1 cellular context compared by ENCODE assay signal in the genomic region with DNA sequence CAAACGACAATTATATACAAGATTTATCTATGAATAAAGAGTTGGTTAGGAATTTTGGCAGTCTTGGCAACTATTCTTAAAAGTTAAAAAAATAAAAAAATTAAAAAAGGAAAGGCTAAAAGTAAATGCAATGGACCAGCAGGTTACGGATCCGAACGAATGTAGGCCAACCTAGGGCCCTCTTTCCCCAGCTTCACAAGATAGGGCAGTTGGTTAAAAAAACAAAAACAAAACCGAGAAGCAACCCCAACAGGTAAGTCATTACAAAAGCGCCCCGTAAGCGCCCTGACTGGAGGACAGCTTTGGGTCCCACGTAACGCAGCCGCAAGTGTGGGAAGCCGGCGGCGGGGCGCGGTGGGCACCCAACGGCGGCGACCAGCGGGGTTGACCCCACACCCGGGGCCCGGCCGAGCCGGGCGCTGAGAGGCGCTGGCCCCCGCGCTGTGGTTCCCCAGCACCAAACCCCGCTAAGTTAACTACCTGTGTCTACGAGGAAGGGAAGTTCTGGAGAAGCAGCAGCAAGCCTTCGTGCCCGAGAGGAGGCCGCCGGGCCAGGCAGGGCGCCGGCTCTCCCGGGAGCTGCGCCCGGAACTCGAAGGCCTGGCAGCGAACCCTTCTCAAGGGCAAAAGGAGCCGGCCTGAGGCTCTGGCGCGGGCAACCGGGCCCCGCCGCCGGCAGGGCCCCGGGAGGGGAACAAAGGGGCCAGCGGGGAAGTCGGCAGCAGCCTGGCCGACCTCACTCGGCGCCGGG.
TF ChIP-seq lines count a peak whose summit lies in the region.

No MANE protein-coding gene starts in this region.

TF ChIP-seq in HepG2, 621 proteins besides CTCF, POLR2A, EP300 and RAD21 (continued from another document and continues in another):
- TF ChIP-seq TCF12 (IDR thresholded peaks at IDR 0.05) = no peak
- no peak for TF ChIP-seq TCF12 (CRISPR knock-in tag; IDR thresholded peaks at IDR 0.05)
- TF ChIP-seq RAD51 (IDR thresholded peaks at IDR 0.05; ENCODE audit: borderline replicate concordance) = no peak
- no peak for TF ChIP-seq CEBPB (IDR thresholded peaks at IDR 0.05; ENCODE audit: borderline replicate concordance, low read depth, low read length)
- TF ChIP-seq GTF3A (CRISPR knock-in tag; conservative IDR thresholded peaks at IDR 0.05) = no peak
- no peak for TF ChIP-seq NR3C1 (CRISPR knock-in tag; IDR thresholded peaks at IDR 0.05)
- TF ChIP-seq FOXO1 (CRISPR knock-in tag; IDR thresholded peaks at IDR 0.05) = no peak
- no peak for TF ChIP-seq KAT8 (CRISPR knock-in tag; IDR thresholded peaks at IDR 0.05)
- TF ChIP-seq, protein P1, sequence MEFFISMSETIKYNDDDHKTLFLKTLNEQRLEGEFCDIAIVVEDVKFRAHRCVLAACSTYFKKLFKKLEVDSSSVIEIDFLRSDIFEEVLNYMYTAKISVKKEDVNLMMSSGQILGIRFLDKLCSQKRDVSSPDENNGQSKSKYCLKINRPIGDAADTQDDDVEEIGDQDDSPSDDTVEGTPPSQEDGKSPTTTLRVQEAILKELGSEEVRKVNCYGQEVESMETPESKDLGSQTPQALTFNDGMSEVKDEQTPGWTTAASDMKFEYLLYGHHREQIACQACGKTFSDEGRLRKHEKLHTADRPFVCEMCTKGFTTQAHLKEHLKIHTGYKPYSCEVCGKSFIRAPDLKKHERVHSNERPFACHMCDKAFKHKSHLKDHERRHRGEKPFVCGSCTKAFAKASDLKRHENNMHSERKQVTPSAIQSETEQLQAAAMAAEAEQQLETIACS (CRISPR knock-in tag; IDR thresholded peaks at IDR 0.05) = no peak
- TF ChIP-seq, protein P2, sequence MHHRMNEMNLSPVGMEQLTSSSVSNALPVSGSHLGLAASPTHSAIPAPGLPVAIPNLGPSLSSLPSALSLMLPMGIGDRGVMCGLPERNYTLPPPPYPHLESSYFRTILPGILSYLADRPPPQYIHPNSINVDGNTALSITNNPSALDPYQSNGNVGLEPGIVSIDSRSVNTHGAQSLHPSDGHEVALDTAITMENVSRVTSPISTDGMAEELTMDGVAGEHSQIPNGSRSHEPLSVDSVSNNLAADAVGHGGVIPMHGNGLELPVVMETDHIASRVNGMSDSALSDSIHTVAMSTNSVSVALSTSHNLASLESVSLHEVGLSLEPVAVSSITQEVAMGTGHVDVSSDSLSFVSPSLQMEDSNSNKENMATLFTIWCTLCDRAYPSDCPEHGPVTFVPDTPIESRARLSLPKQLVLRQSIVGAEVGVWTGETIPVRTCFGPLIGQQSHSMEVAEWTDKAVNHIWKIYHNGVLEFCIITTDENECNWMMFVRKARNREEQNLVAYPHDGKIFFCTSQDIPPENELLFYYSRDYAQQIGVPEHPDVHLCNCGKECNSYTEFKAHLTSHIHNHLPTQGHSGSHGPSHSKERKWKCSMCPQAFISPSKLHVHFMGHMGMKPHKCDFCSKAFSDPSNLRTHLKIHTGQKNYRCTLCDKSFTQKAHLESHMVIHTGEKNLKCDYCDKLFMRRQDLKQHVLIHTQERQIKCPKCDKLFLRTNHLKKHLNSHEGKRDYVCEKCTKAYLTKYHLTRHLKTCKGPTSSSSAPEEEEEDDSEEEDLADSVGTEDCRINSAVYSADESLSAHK (CRISPR knock-in tag; IDR thresholded peaks at IDR 0.05; ENCODE audit: borderline replicate concordance) = no peak
- TF ChIP-seq SOX6 (IDR thresholded peaks at IDR 0.05) = no peak
- TF ChIP-seq SOX6 (CRISPR knock-in tag; IDR thresholded peaks at IDR 0.05) = no peak; the same call in 1 of the 2 replicates
- TF ChIP-seq ZFX (CRISPR knock-in tag; IDR thresholded peaks at IDR 0.05; ENCODE audit: low read depth) = no peak
- TF ChIP-seq ZSCAN20 (CRISPR knock-in tag; IDR thresholded peaks at IDR 0.05; ENCODE audit: borderline replicate concordance) = no peak
- TF ChIP-seq ZNF34 (CRISPR knock-in tag; IDR thresholded peaks at IDR 0.05; ENCODE audit: borderline replicate concordance) = no peak
- no peak; the same call in 1 of the 2 replicates for TF ChIP-seq EEA1 (CRISPR knock-in tag; IDR thresholded peaks at IDR 0.05; ENCODE audit: borderline replicate concordance)
- TF ChIP-seq, protein P3, sequence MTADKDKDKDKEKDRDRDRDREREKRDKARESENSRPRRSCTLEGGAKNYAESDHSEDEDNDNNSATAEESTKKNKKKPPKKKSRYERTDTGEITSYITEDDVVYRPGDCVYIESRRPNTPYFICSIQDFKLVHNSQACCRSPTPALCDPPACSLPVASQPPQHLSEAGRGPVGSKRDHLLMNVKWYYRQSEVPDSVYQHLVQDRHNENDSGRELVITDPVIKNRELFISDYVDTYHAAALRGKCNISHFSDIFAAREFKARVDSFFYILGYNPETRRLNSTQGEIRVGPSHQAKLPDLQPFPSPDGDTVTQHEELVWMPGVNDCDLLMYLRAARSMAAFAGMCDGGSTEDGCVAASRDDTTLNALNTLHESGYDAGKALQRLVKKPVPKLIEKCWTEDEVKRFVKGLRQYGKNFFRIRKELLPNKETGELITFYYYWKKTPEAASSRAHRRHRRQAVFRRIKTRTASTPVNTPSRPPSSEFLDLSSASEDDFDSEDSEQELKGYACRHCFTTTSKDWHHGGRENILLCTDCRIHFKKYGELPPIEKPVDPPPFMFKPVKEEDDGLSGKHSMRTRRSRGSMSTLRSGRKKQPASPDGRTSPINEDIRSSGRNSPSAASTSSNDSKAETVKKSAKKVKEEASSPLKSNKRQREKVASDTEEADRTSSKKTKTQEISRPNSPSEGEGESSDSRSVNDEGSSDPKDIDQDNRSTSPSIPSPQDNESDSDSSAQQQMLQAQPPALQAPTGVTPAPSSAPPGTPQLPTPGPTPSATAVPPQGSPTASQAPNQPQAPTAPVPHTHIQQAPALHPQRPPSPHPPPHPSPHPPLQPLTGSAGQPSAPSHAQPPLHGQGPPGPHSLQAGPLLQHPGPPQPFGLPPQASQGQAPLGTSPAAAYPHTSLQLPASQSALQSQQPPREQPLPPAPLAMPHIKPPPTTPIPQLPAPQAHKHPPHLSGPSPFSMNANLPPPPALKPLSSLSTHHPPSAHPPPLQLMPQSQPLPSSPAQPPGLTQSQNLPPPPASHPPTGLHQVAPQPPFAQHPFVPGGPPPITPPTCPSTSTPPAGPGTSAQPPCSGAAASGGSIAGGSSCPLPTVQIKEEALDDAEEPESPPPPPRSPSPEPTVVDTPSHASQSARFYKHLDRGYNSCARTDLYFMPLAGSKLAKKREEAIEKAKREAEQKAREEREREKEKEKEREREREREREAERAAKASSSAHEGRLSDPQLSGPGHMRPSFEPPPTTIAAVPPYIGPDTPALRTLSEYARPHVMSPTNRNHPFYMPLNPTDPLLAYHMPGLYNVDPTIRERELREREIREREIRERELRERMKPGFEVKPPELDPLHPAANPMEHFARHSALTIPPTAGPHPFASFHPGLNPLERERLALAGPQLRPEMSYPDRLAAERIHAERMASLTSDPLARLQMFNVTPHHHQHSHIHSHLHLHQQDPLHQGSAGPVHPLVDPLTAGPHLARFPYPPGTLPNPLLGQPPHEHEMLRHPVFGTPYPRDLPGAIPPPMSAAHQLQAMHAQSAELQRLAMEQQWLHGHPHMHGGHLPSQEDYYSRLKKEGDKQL (CRISPR knock-in tag; IDR thresholded peaks at IDR 0.05; ENCODE audit: low read depth) = no peak
- TF ChIP-seq, protein P4, sequence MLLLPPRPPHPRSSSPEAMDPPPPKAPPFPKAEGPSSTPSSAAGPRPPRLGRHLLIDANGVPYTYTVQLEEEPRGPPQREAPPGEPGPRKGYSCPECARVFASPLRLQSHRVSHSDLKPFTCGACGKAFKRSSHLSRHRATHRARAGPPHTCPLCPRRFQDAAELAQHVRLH (CRISPR knock-in tag; IDR thresholded peaks at IDR 0.05; ENCODE audit: borderline replicate concordance, low read depth) = no peak
- no peak for TF ChIP-seq SUZ12 (IDR thresholded peaks at IDR 0.05; ENCODE audit: low read depth, low read length)
- TF ChIP-seq, protein P5, sequence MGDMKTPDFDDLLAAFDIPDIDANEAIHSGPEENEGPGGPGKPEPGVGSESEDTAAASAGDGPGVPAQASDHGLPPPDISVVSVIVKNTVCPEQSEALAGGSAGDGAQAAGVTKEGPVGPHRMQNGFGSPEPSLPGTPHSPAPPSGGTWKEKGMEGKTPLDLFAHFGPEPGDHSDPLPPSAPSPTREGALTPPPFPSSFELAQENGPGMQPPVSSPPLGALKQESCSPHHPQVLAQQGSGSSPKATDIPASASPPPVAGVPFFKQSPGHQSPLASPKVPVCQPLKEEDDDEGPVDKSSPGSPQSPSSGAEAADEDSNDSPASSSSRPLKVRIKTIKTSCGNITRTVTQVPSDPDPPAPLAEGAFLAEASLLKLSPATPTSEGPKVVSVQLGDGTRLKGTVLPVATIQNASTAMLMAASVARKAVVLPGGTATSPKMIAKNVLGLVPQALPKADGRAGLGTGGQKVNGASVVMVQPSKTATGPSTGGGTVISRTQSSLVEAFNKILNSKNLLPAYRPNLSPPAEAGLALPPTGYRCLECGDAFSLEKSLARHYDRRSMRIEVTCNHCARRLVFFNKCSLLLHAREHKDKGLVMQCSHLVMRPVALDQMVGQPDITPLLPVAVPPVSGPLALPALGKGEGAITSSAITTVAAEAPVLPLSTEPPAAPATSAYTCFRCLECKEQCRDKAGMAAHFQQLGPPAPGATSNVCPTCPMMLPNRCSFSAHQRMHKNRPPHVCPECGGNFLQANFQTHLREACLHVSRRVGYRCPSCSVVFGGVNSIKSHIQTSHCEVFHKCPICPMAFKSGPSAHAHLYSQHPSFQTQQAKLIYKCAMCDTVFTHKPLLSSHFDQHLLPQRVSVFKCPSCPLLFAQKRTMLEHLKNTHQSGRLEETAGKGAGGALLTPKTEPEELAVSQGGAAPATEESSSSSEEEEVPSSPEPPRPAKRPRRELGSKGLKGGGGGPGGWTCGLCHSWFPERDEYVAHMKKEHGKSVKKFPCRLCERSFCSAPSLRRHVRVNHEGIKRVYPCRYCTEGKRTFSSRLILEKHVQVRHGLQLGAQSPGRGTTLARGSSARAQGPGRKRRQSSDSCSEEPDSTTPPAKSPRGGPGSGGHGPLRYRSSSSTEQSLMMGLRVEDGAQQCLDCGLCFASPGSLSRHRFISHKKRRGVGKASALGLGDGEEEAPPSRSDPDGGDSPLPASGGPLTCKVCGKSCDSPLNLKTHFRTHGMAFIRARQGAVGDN (CRISPR knock-in tag; IDR thresholded peaks at IDR 0.05) = no peak
- TF ChIP-seq ZNF230 (CRISPR knock-in tag; IDR thresholded peaks at IDR 0.05) = 0 out of 2 replicates have a peak, but pooled peaks have one; percentile 26
- no peak for TF ChIP-seq REXO4 (CRISPR knock-in tag; IDR thresholded peaks at IDR 0.05; ENCODE audit: borderline replicate concordance)
- TF ChIP-seq, protein P6, sequence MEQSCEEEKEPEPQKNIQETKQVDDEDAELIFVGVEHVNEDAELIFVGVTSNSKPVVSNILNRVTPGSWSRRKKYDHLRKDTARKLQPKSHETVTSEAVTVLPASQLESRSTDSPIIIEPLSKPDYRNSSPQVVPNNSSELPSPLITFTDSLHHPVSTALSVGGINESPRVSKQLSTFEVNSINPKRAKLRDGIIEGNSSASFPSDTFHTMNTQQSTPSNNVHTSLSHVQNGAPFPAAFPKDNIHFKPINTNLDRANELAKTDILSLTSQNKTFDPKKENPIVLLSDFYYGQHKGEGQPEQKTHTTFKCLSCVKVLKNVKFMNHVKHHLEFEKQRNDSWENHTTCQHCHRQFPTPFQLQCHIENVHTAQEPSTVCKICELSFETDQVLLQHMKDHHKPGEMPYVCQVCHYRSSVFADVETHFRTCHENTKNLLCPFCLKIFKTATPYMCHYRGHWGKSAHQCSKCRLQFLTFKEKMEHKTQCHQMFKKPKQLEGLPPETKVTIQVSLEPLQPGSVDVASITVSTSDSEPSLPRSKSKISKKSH (CRISPR knock-in tag; IDR thresholded peaks at IDR 0.05; ENCODE audit: borderline replicate concordance) = no peak
- TF ChIP-seq REL (CRISPR knock-in tag; conservative IDR thresholded peaks at IDR 0.05) = no peak
- no peak for TF ChIP-seq ZBTB3 (CRISPR knock-in tag; IDR thresholded peaks at IDR 0.05; ENCODE audit: borderline replicate concordance, low read depth)
- no peak for TF ChIP-seq MATR3 (CRISPR knock-in tag; IDR thresholded peaks at IDR 0.05)
- TF ChIP-seq, protein P7, sequence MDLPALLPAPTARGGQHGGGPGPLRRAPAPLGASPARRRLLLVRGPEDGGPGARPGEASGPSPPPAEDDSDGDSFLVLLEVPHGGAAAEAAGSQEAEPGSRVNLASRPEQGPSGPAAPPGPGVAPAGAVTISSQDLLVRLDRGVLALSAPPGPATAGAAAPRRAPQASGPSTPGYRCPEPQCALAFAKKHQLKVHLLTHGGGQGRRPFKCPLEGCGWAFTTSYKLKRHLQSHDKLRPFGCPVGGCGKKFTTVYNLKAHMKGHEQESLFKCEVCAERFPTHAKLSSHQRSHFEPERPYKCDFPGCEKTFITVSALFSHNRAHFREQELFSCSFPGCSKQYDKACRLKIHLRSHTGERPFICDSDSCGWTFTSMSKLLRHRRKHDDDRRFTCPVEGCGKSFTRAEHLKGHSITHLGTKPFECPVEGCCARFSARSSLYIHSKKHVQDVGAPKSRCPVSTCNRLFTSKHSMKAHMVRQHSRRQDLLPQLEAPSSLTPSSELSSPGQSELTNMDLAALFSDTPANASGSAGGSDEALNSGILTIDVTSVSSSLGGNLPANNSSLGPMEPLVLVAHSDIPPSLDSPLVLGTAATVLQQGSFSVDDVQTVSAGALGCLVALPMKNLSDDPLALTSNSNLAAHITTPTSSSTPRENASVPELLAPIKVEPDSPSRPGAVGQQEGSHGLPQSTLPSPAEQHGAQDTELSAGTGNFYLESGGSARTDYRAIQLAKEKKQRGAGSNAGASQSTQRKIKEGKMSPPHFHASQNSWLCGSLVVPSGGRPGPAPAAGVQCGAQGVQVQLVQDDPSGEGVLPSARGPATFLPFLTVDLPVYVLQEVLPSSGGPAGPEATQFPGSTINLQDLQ (CRISPR knock-in tag; IDR thresholded peaks at IDR 0.05) = no peak
- no peak for TF ChIP-seq HOXA3 (CRISPR knock-in tag; IDR thresholded peaks at IDR 0.05)
- TF ChIP-seq SOX5 (CRISPR knock-in tag; IDR thresholded peaks at IDR 0.05; ENCODE audit: borderline replicate concordance) = no peak
- no peak for TF ChIP-seq ZNF619 (CRISPR knock-in tag; IDR thresholded peaks at IDR 0.05)
- TF ChIP-seq ZNF652 (CRISPR knock-in tag; IDR thresholded peaks at IDR 0.05; ENCODE audit: borderline replicate concordance, low read depth) = no peak; the same call in 1 of the 2 replicates
- TF ChIP-seq, protein P8, sequence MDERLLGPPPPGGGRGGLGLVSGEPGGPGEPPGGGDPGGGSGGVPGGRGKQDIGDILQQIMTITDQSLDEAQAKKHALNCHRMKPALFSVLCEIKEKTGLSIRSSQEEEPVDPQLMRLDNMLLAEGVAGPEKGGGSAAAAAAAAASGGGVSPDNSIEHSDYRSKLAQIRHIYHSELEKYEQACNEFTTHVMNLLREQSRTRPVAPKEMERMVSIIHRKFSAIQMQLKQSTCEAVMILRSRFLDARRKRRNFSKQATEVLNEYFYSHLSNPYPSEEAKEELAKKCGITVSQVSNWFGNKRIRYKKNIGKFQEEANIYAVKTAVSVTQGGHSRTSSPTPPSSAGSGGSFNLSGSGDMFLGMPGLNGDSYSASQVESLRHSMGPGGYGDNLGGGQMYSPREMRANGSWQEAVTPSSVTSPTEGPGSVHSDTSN (CRISPR knock-in tag; IDR thresholded peaks at IDR 0.05) = no peak
- peak; percentile 3; the same call in 1 of the 2 replicates for TF ChIP-seq KAT7 (CRISPR knock-in tag; IDR thresholded peaks at IDR 0.05; ENCODE audit: borderline replicate concordance)
- TF ChIP-seq KLF16 (CRISPR knock-in tag; IDR thresholded peaks at IDR 0.05) = no peak
- TF ChIP-seq NFRKB (IDR thresholded peaks at IDR 0.05) = no peak
- TF ChIP-seq KMT2A (CRISPR knock-in tag; IDR thresholded peaks at IDR 0.05) = no peak
- 0 out of 2 replicates have a peak, but pooled peaks have one; percentile 5 for TF ChIP-seq ZNF44 (CRISPR knock-in tag; IDR thresholded peaks at IDR 0.05)
- TF ChIP-seq TRIM24 (CRISPR knock-in tag; IDR thresholded peaks at IDR 0.05) = no peak
- no peak for TF ChIP-seq ELF3 (CRISPR knock-in tag; IDR thresholded peaks at IDR 0.05)
- TF ChIP-seq MAZ (IDR thresholded peaks at IDR 0.05; ENCODE audit: borderline replicate concordance, low read depth, low read length) = 0 out of 2 replicates have a peak, but pooled peaks have one; percentile 28
- TF ChIP-seq MAZ (CRISPR knock-in tag; IDR thresholded peaks at IDR 0.05; ENCODE audit: low read depth) = no peak
- TF ChIP-seq RFX1 (IDR thresholded peaks at IDR 0.05) = no peak
